ENCODE assay signal across 18 cellular contexts in genomic region chr2:198762456-198762855, GRCh38.
"Had no signal": no experiment of that assay in that cellular context is flagged by ENCODE, and none has a peak within 500 bp of the region (broad histone marks: within the 10 kb centered on the region; RNA-seq: fewer than 3 reads in every experiment).

No MANE protein-coding gene starts in this region.

- H3K27me3 Mint-ChIP-seq: activated CD4-positive, alpha-beta T cell treated with anti-CD3 and anti-CD28 coated beads, Interleukin-2, amount 10 ng/mL, durations not matched to agents 24 days and 14 days; natural killer cell treated with Interleukin-12 subunit alpha and Interleukin-12 subunit beta and Interleukin-15 and Interleukin-18, amount 100 ng/mL, for 72 hours; type B pancreatic cell had no signal

- DNase-seq: activated CD4-positive, alpha-beta T cell treated with anti-CD3 and anti-CD28 coated beads, Interleukin-2, amount 10 ng/mL, durations not matched to agents 24 days and 14 days; activated naive CD4-positive, alpha-beta T cell treated with anti-CD3 and anti-CD28 coated beads for 36 hours; activated T-cell treated with anti-CD3 and anti-CD28 coated beads for 4 hours; caudate nucleus; effector CD4-positive, alpha-beta T cell; gastrocnemius medialis; heart right ventricle; islet precursor cell; occipital lobe; sigmoid colon; stimulated activated CD4-positive, alpha-beta T cell treated with anti-CD3 and anti-CD28 coated beads, Interleukin-2, amount 100 ng/mL, for 24 hours; stimulated activated naive CD4-positive, alpha-beta T cell had no signal

- H3K36me3 ChIP-seq: gastrocnemius medialis, heart right ventricle, prostate gland, sigmoid colon had no signal

- H3K27me3 ChIP-seq: gastrocnemius medialis, heart right ventricle, sigmoid colon had no signal

- H3K4me3 ChIP-seq: coronary artery, gastrocnemius medialis, heart right ventricle, prostate gland, sigmoid colon had no signal

- H3K4me1 Mint-ChIP-seq: activated CD4-positive, alpha-beta T cell treated with anti-CD3 and anti-CD28 coated beads, Interleukin-2, amount 10 ng/mL, durations not matched to agents 24 days and 14 days; activated T-helper 17 cell treated with anti-CD3 and anti-CD28 coated beads, Interleukin-2, amount 50 U/mL, for 72 hours had no signal

- H3K9me3 ChIP-seq: gastrocnemius medialis, heart right ventricle, prostate gland, sigmoid colon had no signal

- ATAC-seq: activated T-helper 17 cell treated with anti-CD3 and anti-CD28 coated beads, Interleukin-2, amount 50 U/mL, for 72 hours; gastrocnemius medialis; heart right ventricle; left lobe of liver; natural killer cell treated with Interleukin-12 subunit alpha and Interleukin-12 subunit beta and Interleukin-15 and Interleukin-18, amount 100 ng/mL, for 72 hours had no signal

- H3K27ac Mint-ChIP-seq: activated CD4-positive, alpha-beta T cell treated with anti-CD3 and anti-CD28 coated beads, Interleukin-2, amount 10 ng/mL, durations not matched to agents 24 days and 14 days; activated naive CD4-positive, alpha-beta T cell treated with anti-CD3 and anti-CD28 coated beads for 36 hours; activated T-helper 17 cell treated with anti-CD3 and anti-CD28 coated beads, Interleukin-2, amount 50 U/mL, for 72 hours; natural killer cell treated with Interleukin-12 subunit alpha and Interleukin-12 subunit beta and Interleukin-15 and Interleukin-18, amount 100 ng/mL, for 72 hours; type B pancreatic cell had no signal

- H3K4me1 ChIP-seq: gastrocnemius medialis, heart right ventricle, prostate gland, sigmoid colon had no signal

- H3K4me3 Mint-ChIP-seq: activated CD4-positive, alpha-beta T cell treated with anti-CD3 and anti-CD28 coated beads, Interleukin-2, amount 10 ng/mL, durations not matched to agents 24 days and 14 days; activated naive CD4-positive, alpha-beta T cell treated with anti-CD3 and anti-CD28 coated beads for 36 hours; activated T-helper 17 cell treated with anti-CD3 and anti-CD28 coated beads, Interleukin-2, amount 50 U/mL, for 72 hours; natural killer cell treated with Interleukin-12 subunit alpha and Interleukin-12 subunit beta and Interleukin-15 and Interleukin-18, amount 100 ng/mL, for 72 hours; type B pancreatic cell had no signal

- H3K27ac ChIP-seq: coronary artery, gastrocnemius medialis, heart right ventricle, prostate gland, sigmoid colon had no signal

- H3K36me3 Mint-ChIP-seq: natural killer cell treated with Interleukin-12 subunit alpha and Interleukin-12 subunit beta and Interleukin-15 and Interleukin-18, amount 100 ng/mL, for 72 hours; type B pancreatic cell had no signal

- H3K9me3 Mint-ChIP-seq: activated CD4-positive, alpha-beta T cell treated with anti-CD3 and anti-CD28 coated beads, Interleukin-2, amount 10 ng/mL, durations not matched to agents 24 days and 14 days; activated naive CD4-positive, alpha-beta T cell treated with anti-CD3 and anti-CD28 coated beads for 36 hours; activated T-helper 17 cell treated with anti-CD3 and anti-CD28 coated beads, Interleukin-2, amount 50 U/mL, for 72 hours; natural killer cell treated with Interleukin-12 subunit alpha and Interleukin-12 subunit beta and Interleukin-15 and Interleukin-18, amount 100 ng/mL, for 72 hours; type B pancreatic cell had no signal
